ENCODE assay signal across 9 cellular contexts in genomic region chr2:238864207-238865014, GRCh38. TPM values are rescaled to one million over a fixed set of nuclear protein-coding genes. Genes with fewer than 3 reads are reported as not detected.
DNase-seq lines count a peak whose midpoint lies in the region; ATAC-seq, FAIRE-seq and TF ChIP-seq lines count a peak whose summit lies in the region.
"Had no signal": no experiment of that assay in that cellular context is flagged by ENCODE, and none has a peak within 500 bp of the region (broad histone marks: within the 10 kb centered on the region; RNA-seq: fewer than 3 reads in every experiment).

No MANE protein-coding gene starts in this region.

- peak; percentile 16; the same call in 1 of the 2 replicates for TF ChIP-seq POLR2A in A549 (IDR thresholded peaks at IDR 0.05; ENCODE audit: low read length)
- TF ChIP-seq POLR2A in erythroblast (IDR thresholded peaks at IDR 0.05; ENCODE audit: low read length), result no peak

- H3K4me3 ChIP-seq in A549, result peak overlapping the region; percentile 42

- H3K9me3 ChIP-seq in A549, result no peaks in the 10 kb centered on the region

- TF ChIP-seq RAD21 in A549 (conservative IDR thresholded peaks at IDR 0.05 in 1 of 2, IDR thresholded peaks at IDR 0.05 in 1 of 2), result peak in 1 of 2 experiments; percentile 54; a peak in 3 of 5 replicates

- POLR2A ChIA-PET in A549 (lab: Yijun Ruan, JAX), result interaction anchor here (1.1 to 1.6 kb wide), 2 partner anchors 16 to 17 kb away, joined by 4 to 10 read pairs; partner anchors contain the start of gene TWIST2

- H3K9me3 Mint-ChIP-seq in progenitor cell of endocrine pancreas (ENCODE audit: low read depth), result no peaks in the 10 kb centered on the region
- H3K9me3 Mint-ChIP-seq: dendritic cell treated with granulocyte-macrophage colony-stimulating factor and Interleukin-4, amounts not matched to agents 40 ng/mL and 50 ng/mL, for 4 days had no signal

- peak overlapping the region; percentile 98 for H3K27ac Mint-ChIP-seq in progenitor cell of endocrine pancreas
- H3K27ac Mint-ChIP-seq: dendritic cell treated with granulocyte-macrophage colony-stimulating factor and Interleukin-4, amounts not matched to agents 40 ng/mL and 50 ng/mL, for 4 days had no signal

- no peaks in the 10 kb centered on the region for H3K27me3 ChIP-seq in foreskin keratinocyte

- DNase-seq in A549 (ENCODE audit: low read depth in 1 of 2, low spot score in 1 of 2), result peak; percentile 96 to 98
- DNase-seq in HS-5 (ENCODE audit: low read depth), result peak; percentile 97
- DNase-seq in activated CD8-positive, alpha-beta memory T cell treated with anti-CD3 and anti-CD28 coated beads for 48 hours (ENCODE audit: low read depth in 2 of 3, low spot score in 2 of 3), result peak in 2 of 3 experiments; percentile 5 to 28
- DNase-seq in foreskin keratinocyte, result peak; percentile 81 to 91
- peak; percentile 56 for DNase-seq in progenitor cell of endocrine pancreas (ENCODE audit: low spot score, unreplicated experiment)
- no peak for DNase-seq in NCI-H2107 treated with DMSO at 0.1 percent for 48 hours (lab: John Stamatoyannopoulos, UW; ENCODE audit: unreplicated experiment)
- DNase-seq in erythroblast (lab: John Stamatoyannopoulos, UW), result no peak

- 1% methylated on average over 19 of the region's 29 CpGs for WGBS in A549 (ENCODE audit: missing lambda C conversion rate)

- ATAC-seq in A549, result peak; percentile 90 to 97
- peak; percentile 97 for ATAC-seq in foreskin keratinocyte
- ATAC-seq in GM21786 (IDR thresholded peaks at IDR 0.05; ENCODE audit: unreplicated experiment), result no peak

- H3K4me1 Mint-ChIP-seq in progenitor cell of endocrine pancreas (ENCODE audit: low read depth), result peaks cover 8% of the 10 kb centered on the region

- peaks cover 8% of the 10 kb centered on the region for H3K27me3 Mint-ChIP-seq in progenitor cell of endocrine pancreas

- H3K36me3 Mint-ChIP-seq in progenitor cell of endocrine pancreas (ENCODE audit: insufficient read depth), result no peaks in the 10 kb centered on the region

- H3K4me2 ChIP-seq in A549, result peak overlapping the region; percentile 100

- CTCF ChIA-PET in A549 (lab: Yijun Ruan, JAX), result interaction anchor here (0.6 to 1.9 kb wide), 3 partner anchors 11 to 81 kb away, joined by 3 to 8 read pairs (median 3); partner anchors contain the start of gene TWIST2

- H3K27ac ChIP-seq in A549, result peak overlapping the region; percentile 100
- H3K27ac ChIP-seq in foreskin keratinocyte, result peak overlapping the region; percentile 61

- H3K4me3 Mint-ChIP-seq in progenitor cell of endocrine pancreas (ENCODE audit: low read depth), result peak overlapping the region; percentile 16
- H3K4me3 Mint-ChIP-seq: dendritic cell treated with granulocyte-macrophage colony-stimulating factor and Interleukin-4, amounts not matched to agents 40 ng/mL and 50 ng/mL, for 4 days had no signal

- FAIRE-seq in A549 (lab: Jason Lieb, UNC), result no peak

- TF ChIP-seq EP300 in A549 (IDR thresholded peaks at IDR 0.05), result peak; percentile 52 to 59; a peak in 2 of 5 replicates

- H3K4me1 ChIP-seq in A549 (peaks cover 68% of the 10 kb centered on the region), foreskin keratinocyte (peaks cover 18% of the 10 kb centered on the region)

- TF ChIP-seq CTCF in A549 (IDR thresholded peaks at IDR 0.05) (no peak), foreskin keratinocyte (conservative IDR thresholded peaks at IDR 0.05) (no peak), progenitor cell of endocrine pancreas (IDR thresholded peaks at IDR 0.05; ENCODE audit: unreplicated experiment) (no peak)

TF ChIP-seq in A549, 52 proteins besides CTCF, POLR2A, EP300 and RAD21:
- TF ChIP-seq CEBPB (IDR thresholded peaks at IDR 0.05) (peak in 1 of 2 experiments; percentile 58; a peak in 1 of 4 replicates), JUN (IDR thresholded peaks at IDR 0.05) (peak; percentile 75 to 90; a peak in 4 of 5 replicates), ESRRA (IDR thresholded peaks at IDR 0.05; ENCODE audit: borderline replicate concordance, low read length) (no peak), CBX8 (IDR thresholded peaks at IDR 0.05) (no peak), FOSL2 (IDR thresholded peaks at IDR 0.05) (peak; percentile 96), FOSL2 (CRISPR knock-in tag; IDR thresholded peaks at IDR 0.05) (peak; percentile 99), ZC3H11A (IDR thresholded peaks at IDR 0.05) (no peak), USF2 (IDR thresholded peaks at IDR 0.05) (no peak), RARB (CRISPR knock-in tag; IDR thresholded peaks at IDR 0.05) (0 out of 2 replicates have a peak, but pooled peaks have one; percentile 30), JUNB (IDR thresholded peaks at IDR 0.05) (peak; percentile 94), GATA3 (IDR thresholded peaks at IDR 0.05; ENCODE audit: borderline replicate concordance) (peak; percentile 77; the same call in 1 of the 2 replicates), CBX2 (IDR thresholded peaks at IDR 0.05; ENCODE audit: borderline replicate concordance, low read depth) (no peak), BCL3 (IDR thresholded peaks at IDR 0.05) (peak; percentile 70; the same call in 2 of the 3 replicates), NFE2L2 (conservative IDR thresholded peaks at IDR 0.05; ENCODE audit: low read length) (no peak), FOXS1 (CRISPR knock-in tag; IDR thresholded peaks at IDR 0.05) (no peak), SMC3 (IDR thresholded peaks at IDR 0.05) (peak; percentile 27; the same call in 1 of the 3 replicates)
- TF ChIP-seq, protein P1, sequence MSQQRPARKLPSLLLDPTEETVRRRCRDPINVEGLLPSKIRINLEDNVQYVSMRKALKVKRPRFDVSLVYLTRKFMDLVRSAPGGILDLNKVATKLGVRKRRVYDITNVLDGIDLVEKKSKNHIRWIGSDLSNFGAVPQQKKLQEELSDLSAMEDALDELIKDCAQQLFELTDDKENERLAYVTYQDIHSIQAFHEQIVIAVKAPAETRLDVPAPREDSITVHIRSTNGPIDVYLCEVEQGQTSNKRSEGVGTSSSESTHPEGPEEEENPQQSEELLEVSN (IDR thresholded peaks at IDR 0.05; ENCODE audit: borderline replicate concordance, low read depth), result peak; percentile 94
- TF ChIP-seq, protein P2, sequence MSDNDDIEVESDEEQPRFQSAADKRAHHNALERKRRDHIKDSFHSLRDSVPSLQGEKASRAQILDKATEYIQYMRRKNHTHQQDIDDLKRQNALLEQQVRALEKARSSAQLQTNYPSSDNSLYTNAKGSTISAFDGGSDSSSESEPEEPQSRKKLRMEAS (IDR thresholded peaks at IDR 0.05), result peak; percentile 98

RNA-seq across cellular contexts. Expression of gene TWIST2, which starts 16.5 kb away (rescaled TPM):
- polyA plus RNA-seq in A549 (2011; rRNA removed), result 5.4 and 8.2 TPM in 2 replicates
- polyA plus RNA-seq in A549 (2012; cell fraction: cytosol; rRNA removed), result 22.0 and 31.0 TPM in 2 replicates
- 19.3 and 23.2 TPM in 2 replicates for polyA plus RNA-seq in A549 (2012; cell fraction: nucleus; rRNA removed)
- polyA plus RNA-seq in A549 (2017; fragmentation: RNase III; extraction: RNeasy Plus Mini Kit Qiagen cat#74134 plus additional on column Dnase treatment), result 6.0 to 8.7 TPM (median 7.1 TPM) in 3 replicates
- 3.6 and 6.2 TPM in 2 replicates for polyA minus RNA-seq in A549 (2011; rRNA and poly(A)+ RNA removed)
- total RNA-seq in foreskin keratinocyte, result 24.1 and 27.8 TPM in 2 replicates
- 32.5 and 34.4 TPM in 2 replicates for polyA plus RNA-seq in foreskin keratinocyte
- total RNA-seq in progenitor cell of endocrine pancreas, result not detected in 2 replicates

Comparison
In these comparisons a context has a peak if more than half of its experiments do, and no peak if none do; other contexts are left out.
1. DNase-seq: peak in A549 (2 of 2), HS-5 (single experiment), activated CD8-positive, alpha-beta memory T cell treated with anti-CD3 and anti-CD28 coated beads for 48 hours (2 of 3), foreskin keratinocyte (2 of 2) and progenitor cell of endocrine pancreas (single experiment); none in NCI-H2107 treated with DMSO at 0.1 percent for 48 hours (single experiment) and erythroblast (0 of 2).
2. RNA of gene TWIST2, which starts 16.5 kb away (total RNA-seq): 24.1 to 27.8 TPM in foreskin keratinocyte; not detected in progenitor cell of endocrine pancreas; every median in the first group is over 10 times any median in the second.